ENCODE assay signal across 18 cellular contexts in the genomic region with DNA sequence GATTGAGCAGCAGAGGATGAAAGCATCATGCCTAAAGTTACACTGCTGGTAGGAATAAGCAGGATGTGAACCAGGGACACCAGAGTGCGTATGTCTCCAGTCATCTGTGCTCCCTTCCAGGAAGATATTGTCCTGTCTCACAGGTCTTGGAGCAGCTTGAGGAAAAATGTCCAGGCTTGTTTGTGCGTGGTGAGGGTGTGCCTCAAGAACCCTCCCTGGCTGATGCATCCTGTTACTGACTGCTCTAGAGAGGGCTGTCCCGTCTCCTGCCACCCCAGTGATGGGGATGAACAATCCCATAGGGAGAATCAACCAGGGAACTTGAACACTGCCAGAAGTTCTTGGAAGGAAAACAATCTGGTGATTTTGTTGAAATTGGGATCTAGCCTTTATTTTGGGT.
A peak's percentile ranks its signal among the peaks of the same experiment; 100 is the strongest.
DNase-seq lines count a peak whose midpoint lies in the region; ATAC-seq, FAIRE-seq and TF ChIP-seq lines count a peak whose summit lies in the region.
"Had no signal": no experiment of that assay in that cellular context is flagged by ENCODE, and none has a peak within 500 bp of the region (broad histone marks: within the 10 kb centered on the region; RNA-seq: fewer than 3 reads in every experiment).

No MANE protein-coding gene starts in this region.

- SMC1A ChIA-PET in GM12878 (lab: Charles Lee; ENCODE audit: uncharacterized antibody, unreplicated experiment), result interaction anchor here (1.1 to 1.8 kb wide), 3 partner anchors 8 to 21 kb away, joined by 3 to 4 read pairs (median 3); no protein-coding TSS in a partner anchor

- H3K4me2 ChIP-seq in GM12878 (ENCODE audit: control insufficient read depth, insufficient read depth), result no peak overlapping the region

- no peak for TF ChIP-seq EP300 in GM12878 (IDR thresholded peaks at IDR 0.05; ENCODE audit: borderline replicate concordance in 1 of 2, control insufficient read depth in 1 of 2, low read depth in 2 of 2, low read length in 2 of 2)

- ATAC-seq in Right ventricle myocardium superior (ENCODE audit: poor library complexity) (peak; percentile 18), heart left ventricle (no peak), GM12878 (no peak)

- CTCF ChIA-PET in GM12878 (lab: Yijun Ruan, JAX), result no interaction called here

- no peaks in the 10 kb centered on the region for H3K79me2 ChIP-seq in GM12878 (ENCODE audit: control insufficient read depth, insufficient read depth, low read length)

- no peak overlapping the region for H2AFZ ChIP-seq in GM12878 (ENCODE audit: control insufficient read depth, low read depth, low read length)
- H2AFZ ChIP-seq: GM23248 had no signal

- no peak overlapping the region for H3K4me3 ChIP-seq in heart left ventricle
- no peak overlapping the region for H3K4me3 ChIP-seq in GM12878
- no peak overlapping the region for H3K4me3 ChIP-seq in epithelial cell of esophagus (ENCODE audit: low read length)
- no peak overlapping the region for H3K4me3 ChIP-seq in H7 (ENCODE audit: insufficient read depth, low read depth, low read length)
- H3K4me3 ChIP-seq: GM23248, HAP-1 had no signal

- POLR2A ChIA-PET in GM12878 (lab: Charles Lee), result no interaction called here

- TF ChIP-seq RAD21 in GM12878 (IDR thresholded peaks at IDR 0.05; ENCODE audit: insufficient read depth, low read depth, low read length), result no peak

- no peaks in the 10 kb centered on the region for H4K20me1 ChIP-seq in GM12878 (ENCODE audit: control insufficient read depth, insufficient read depth)

- in situ Hi-C loops in GM12878 (cut with MboI), result no loop called here

- no peak overlapping the region for H3K9ac ChIP-seq in GM12878 (ENCODE audit: control insufficient read depth, insufficient read depth, low read length)
- H3K9ac ChIP-seq: GM23248 had no signal

- RAD21 ChIA-PET in GM12878 (lab: Charles Lee; ENCODE audit: unreplicated experiment), result no interaction called here

- no peak for TF ChIP-seq POLR2A in heart left ventricle (IDR thresholded peaks at IDR 0.05)
- TF ChIP-seq POLR2A in GM12878 (IDR thresholded peaks at IDR 0.05; ENCODE audit: low read depth, low read length), result no peak

- intact Hi-C loops in Right ventricle myocardium superior (cut with DNase I) (no loop called here), heart left ventricle (cut with DNase I) (no loop called here), GM12878 (cut with micrococcal nuclease; ENCODE audit: unreplicated experiment) (no loop called here)

- H3K36me3 ChIP-seq in heart left ventricle, result peaks cover 0 to 20% (median 0%) of the 10 kb centered on the region in 9 donors
- peaks cover 15 to 38% of the 10 kb centered on the region in 2 experiments for H3K36me3 ChIP-seq in GM12878 (ENCODE audit: control insufficient read depth in 2 of 2, insufficient read depth in 2 of 2, low read length in 1 of 2)
- no peaks in the 10 kb centered on the region for H3K36me3 ChIP-seq in H7 (replicated peaks; ENCODE audit: control insufficient read depth, insufficient read depth, low read length)
- H3K36me3 ChIP-seq: HAP-1 had no signal

- H3K27ac ChIP-seq in heart left ventricle, result no peak overlapping the region
- no peak overlapping the region for H3K27ac ChIP-seq in GM12878 (ENCODE audit: control insufficient read depth, insufficient read depth)
- H3K27ac ChIP-seq: GM23248 had no signal

- WGBS in heart left ventricle, 4 donors, result 59 to 76% (median 61%) methylated on average over 3 of the region's 3 CpGs
- WGBS in GM12878 (ENCODE audit: insufficient coverage, insufficient replicate concordance, low lambda C conversion rate, missing lambda C conversion rate), result 91% methylated on average over 3 of the region's 3 CpGs

- peak; percentile 44 for FAIRE-seq in GM12878 (lab: Jason Lieb, UNC)
- FAIRE-seq: GM19239, H1 had no signal

- TF ChIP-seq CTCF in heart left ventricle (IDR thresholded peaks at IDR 0.05) (no peak), GM12878 (IDR thresholded peaks at IDR 0.05 in 2 of 3, conservative IDR thresholded peaks at IDR 0.05 in 1 of 3; ENCODE audit: control insufficient read depth in 2 of 3, extremely low read depth in 1 of 3, insufficient read depth in 1 of 3, low read depth in 3 of 3, low read length in 3 of 3) (no peak), epithelial cell of esophagus (IDR thresholded peaks at IDR 0.05; ENCODE audit: insufficient read depth, low read depth, low read length, missing control alignments) (no peak)

- H3K9me3 ChIP-seq in heart left ventricle, result peaks cover 0 to 21% (median 11%) of the 10 kb centered on the region in 12 donors
- peaks cover 31% of the 10 kb centered on the region for H3K9me3 ChIP-seq in GM12878 (replicated peaks; ENCODE audit: control insufficient read depth, insufficient read depth, low read length)
- H3K9me3 ChIP-seq: HAP-1 had no signal

- H3K4me1 ChIP-seq in heart left ventricle, result no peaks in the 10 kb centered on the region
- H3K4me1 ChIP-seq in GM12878 (ENCODE audit: control insufficient read depth, insufficient read depth, low read length), result no peaks in the 10 kb centered on the region
- H3K4me1 ChIP-seq: HAP-1 had no signal

- BruUV-seq in GM12878 (replicated peaks; lab: Mats Ljungman, UMichigan), result no TSS peak

- no peak for DNase-seq in Right ventricle myocardium superior
- DNase-seq in heart left ventricle, result no peak
- DNase-seq in GM12878 (ENCODE audit: low read depth, low spot score), result no peak
- peak; percentile 85 for DNase-seq in epithelial cell of esophagus (ENCODE audit: low read depth)
- DNase-seq in NCI-H2196 treated with DMSO at 0.1 percent for 48 hours (lab: John Stamatoyannopoulos, UW; ENCODE audit: unreplicated experiment), result no peak
- no peak for DNase-seq in H7
- DNase-seq: C1 segment of cervical spinal cord; Calu3; CD4-positive, alpha-beta memory T cell; COR-L47; DMS53; DMS79 treated with DMSO at 0.1 percent for 48 hours; GF-D8; HFFc6 had no signal

- H3K27me3 ChIP-seq in heart left ventricle, result no peaks in the 10 kb centered on the region
- no peaks in the 10 kb centered on the region for H3K27me3 ChIP-seq in GM12878 (replicated peaks in 1 of 2; ENCODE audit: control insufficient read depth in 2 of 2, insufficient read depth in 2 of 2, low read length in 1 of 2)
- no peaks in the 10 kb centered on the region for H3K27me3 ChIP-seq in H7 (ENCODE audit: control insufficient read depth, insufficient read depth, low read length)

TF ChIP-seq in GM12878, 131 proteins besides CTCF, POLR2A, EP300 and RAD21:
- TF ChIP-seq POU2F2 (IDR thresholded peaks at IDR 0.05; ENCODE audit: borderline replicate concordance, low read depth, low read length), result no peak
- no peak for TF ChIP-seq SUPT20H (IDR thresholded peaks at IDR 0.05; ENCODE audit: borderline replicate concordance, control insufficient read depth, low read depth, low read length)
- TF ChIP-seq TCF3 (IDR thresholded peaks at IDR 0.05; ENCODE audit: borderline replicate concordance, insufficient read depth, low read depth, low read length), result no peak
- TF ChIP-seq, protein P1, sequence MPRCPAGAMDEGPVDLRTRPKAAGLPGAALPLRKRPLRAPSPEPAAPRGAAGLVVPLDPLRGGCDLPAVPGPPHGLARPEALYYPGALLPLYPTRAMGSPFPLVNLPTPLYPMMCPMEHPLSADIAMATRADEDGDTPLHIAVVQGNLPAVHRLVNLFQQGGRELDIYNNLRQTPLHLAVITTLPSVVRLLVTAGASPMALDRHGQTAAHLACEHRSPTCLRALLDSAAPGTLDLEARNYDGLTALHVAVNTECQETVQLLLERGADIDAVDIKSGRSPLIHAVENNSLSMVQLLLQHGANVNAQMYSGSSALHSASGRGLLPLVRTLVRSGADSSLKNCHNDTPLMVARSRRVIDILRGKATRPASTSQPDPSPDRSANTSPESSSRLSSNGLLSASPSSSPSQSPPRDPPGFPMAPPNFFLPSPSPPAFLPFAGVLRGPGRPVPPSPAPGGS (IDR thresholded peaks at IDR 0.05; ENCODE audit: borderline replicate concordance, insufficient read depth, low read depth, low read length, poor library complexity, severe bottlenecking), result no peak
- TF ChIP-seq, protein P2, sequence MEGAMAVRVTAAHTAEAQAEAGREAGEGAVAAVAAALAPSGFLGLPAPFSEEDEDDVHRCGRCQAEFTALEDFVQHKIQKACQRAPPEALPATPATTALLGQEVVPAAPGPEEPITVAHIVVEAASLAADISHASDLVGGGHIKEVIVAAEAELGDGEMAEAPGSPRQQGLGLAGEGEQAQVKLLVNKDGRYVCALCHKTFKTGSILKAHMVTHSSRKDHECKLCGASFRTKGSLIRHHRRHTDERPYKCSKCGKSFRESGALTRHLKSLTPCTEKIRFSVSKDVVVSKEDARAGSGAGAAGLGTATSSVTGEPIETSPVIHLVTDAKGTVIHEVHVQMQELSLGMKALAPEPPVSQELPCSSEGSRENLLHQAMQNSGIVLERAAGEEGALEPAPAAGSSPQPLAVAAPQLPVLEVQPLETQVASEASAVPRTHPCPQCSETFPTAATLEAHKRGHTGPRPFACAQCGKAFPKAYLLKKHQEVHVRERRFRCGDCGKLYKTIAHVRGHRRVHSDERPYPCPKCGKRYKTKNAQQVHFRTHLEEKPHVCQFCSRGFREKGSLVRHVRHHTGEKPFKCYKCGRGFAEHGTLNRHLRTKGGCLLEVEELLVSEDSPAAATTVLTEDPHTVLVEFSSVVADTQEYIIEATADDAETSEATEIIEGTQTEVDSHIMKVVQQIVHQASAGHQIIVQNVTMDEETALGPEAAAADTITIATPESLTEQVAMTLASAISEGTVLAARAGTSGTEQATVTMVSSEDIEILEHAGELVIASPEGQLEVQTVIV (IDR thresholded peaks at IDR 0.05; ENCODE audit: borderline replicate concordance, partially characterized antibody), result no peak
- no peak for TF ChIP-seq FOS (IDR thresholded peaks at IDR 0.05; ENCODE audit: borderline replicate concordance, extremely low read depth, insufficient read length)
- no peak for TF ChIP-seq MEF2A (IDR thresholded peaks at IDR 0.05; ENCODE audit: insufficient read depth, low read depth, low read length)
- no peak for TF ChIP-seq PAX5 (IDR thresholded peaks at IDR 0.05; ENCODE audit: borderline replicate concordance, low read depth, low read length)
- TF ChIP-seq CBFB (IDR thresholded peaks at IDR 0.05; ENCODE audit: low read depth), result no peak
